32 cellular contexts compared by ENCODE assay signal in the genomic region with DNA sequence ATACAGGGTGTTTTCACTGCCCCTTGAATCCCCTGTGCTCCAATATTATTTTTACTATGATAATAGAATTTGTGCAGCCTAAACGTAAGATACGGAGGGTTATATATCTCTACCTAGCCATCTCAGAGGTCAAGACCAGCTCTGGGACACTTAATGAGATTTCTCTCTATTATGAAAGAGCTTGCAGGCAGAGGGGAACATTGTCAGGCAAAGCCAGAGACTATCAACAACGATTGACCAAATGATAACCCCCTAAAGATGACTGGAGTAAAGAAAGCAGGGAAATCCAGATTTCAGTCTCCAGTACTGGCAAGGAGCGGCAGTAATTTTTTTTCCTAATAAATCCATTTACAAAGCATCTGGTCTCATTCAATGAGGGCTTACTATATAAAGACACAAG. TPM values are rescaled to one million over a fixed set of nuclear protein-coding genes. Genes with fewer than 3 reads are reported as not detected.
"Had no signal": no experiment of that assay in that cellular context is flagged by ENCODE, and none has a peak within 500 bp of the region (broad histone marks: within the 10 kb centered on the region; RNA-seq: fewer than 3 reads in every experiment).

No MANE protein-coding gene starts in this region.

- H3K36me3 Mint-ChIP-seq: activated CD4-positive, alpha-beta memory T cell treated with anti-CD3 and anti-CD28 coated beads for 36 hours; activated CD8-positive, alpha-beta memory T cell treated with anti-CD3 and anti-CD28 coated beads, Interleukin-2, amount 10 ng/mL, durations not matched to agents 7 days and 5 days; activated naive CD8-positive, alpha-beta T cell had no signal

- DNase-seq: activated CD4-positive, alpha-beta memory T cell treated with anti-CD3 and anti-CD28 coated beads for 36 hours; activated CD4-positive, alpha-beta T cell treated with anti-CD3 and anti-CD28 coated beads for 36 hours; activated CD4-positive, alpha-beta T cell treated with anti-CD3 and anti-CD28 coated beads, Interleukin-2, amount 10 ng/mL, durations not matched to agents 24 days and 14 days; activated CD4-positive, CD25-positive, alpha-beta regulatory T cell; activated CD4-positive, CD25-positive, alpha-beta regulatory T cell treated with anti-CD3 and anti-CD28 coated beads, Interleukin-2, amount 50 U/mL, for 72 hours; activated CD8-positive, alpha-beta memory T cell treated with anti-CD3 and anti-CD28 coated beads, Interleukin-2, amount 10 ng/mL, durations not matched to agents 7 days and 5 days; activated CD8-positive, alpha-beta memory T cell treated with anti-CD3 and anti-CD28 coated beads, Interleukin-2, amount 50 U/mL, for 4 hours; activated CD8-positive, alpha-beta T cell treated with anti-CD3 and anti-CD28 coated beads, Interleukin-2, amount 10 ng/mL, durations not matched to agents 7 days and 5 days; activated gamma-delta T cell; activated naive CD4-positive, alpha-beta T cell; activated naive CD4-positive, alpha-beta T cell treated with anti-CD3 and anti-CD28 coated beads, Interleukin-2, amount 50 U/mL, for 16 hours; activated T-cell treated with anti-CD3 and anti-CD28 coated beads, Interleukin-2, amount 50 U/mL, for 1 hour; activated T-cell treated with anti-CD3 and anti-CD28 coated beads, Interleukin-2, amount 50 U/mL, for 48 hours; amniotic stem cell; anterior cingulate cortex; brain microvascular endothelial cell; dorsolateral prefrontal cortex; effector memory CD4-positive, alpha-beta T cell; endodermal cell; foreskin fibroblast; head of caudate nucleus; T-helper 2 cell had no signal

- ATAC-seq: activated CD4-positive, alpha-beta T cell treated with anti-CD3 and anti-CD28 coated beads for 36 hours; activated CD8-positive, alpha-beta memory T cell treated with anti-CD3 and anti-CD28 coated beads, Interleukin-2, amount 10 ng/mL, durations not matched to agents 7 days and 5 days; activated CD8-positive, alpha-beta T cell treated with anti-CD3 and anti-CD28 coated beads, Interleukin-2, amount 10 ng/mL, durations not matched to agents 7 days and 5 days; esophagus mucosa had no signal

- FAIRE-seq: astrocyte, bronchial epithelial cell, frontal cortex had no signal

- H3K27me3 ChIP-seq: brain microvascular endothelial cell, dorsolateral prefrontal cortex had no signal

- H3K4me1 Mint-ChIP-seq: activated CD4-positive, alpha-beta T cell treated with anti-CD3 and anti-CD28 coated beads for 36 hours; activated CD4-positive, alpha-beta T cell treated with anti-CD3 and anti-CD28 coated beads, Interleukin-2, amount 10 ng/mL, durations not matched to agents 24 days and 14 days; activated CD8-positive, alpha-beta memory T cell treated with anti-CD3 and anti-CD28 coated beads, Interleukin-2, amount 10 ng/mL, durations not matched to agents 7 days and 5 days; central memory CD8-positive, alpha-beta T cell had no signal

- H3K9me3 Mint-ChIP-seq: activated CD4-positive, alpha-beta memory T cell treated with anti-CD3 and anti-CD28 coated beads for 36 hours; activated CD4-positive, alpha-beta T cell treated with anti-CD3 and anti-CD28 coated beads, Interleukin-2, amount 10 ng/mL, durations not matched to agents 24 days and 14 days; endodermal cell had no signal

- H3K27ac ChIP-seq: brain microvascular endothelial cell, coronary artery, dorsolateral prefrontal cortex had no signal

- H3K36me3 ChIP-seq: brain microvascular endothelial cell had no signal

- H3K27ac Mint-ChIP-seq: activated CD4-positive, alpha-beta memory T cell treated with anti-CD3 and anti-CD28 coated beads for 36 hours; activated CD4-positive, alpha-beta T cell treated with anti-CD3 and anti-CD28 coated beads for 36 hours; activated CD4-positive, alpha-beta T cell treated with anti-CD3 and anti-CD28 coated beads, Interleukin-2, amount 10 ng/mL, durations not matched to agents 24 days and 14 days; activated CD8-positive, alpha-beta memory T cell treated with anti-CD3 and anti-CD28 coated beads, Interleukin-2, amount 10 ng/mL, durations not matched to agents 7 days and 5 days; activated CD8-positive, alpha-beta T cell treated with anti-CD3 and anti-CD28 coated beads, Interleukin-2, amount 10 ng/mL, durations not matched to agents 7 days and 5 days; activated naive CD8-positive, alpha-beta T cell; endodermal cell had no signal

- H3K27me3 Mint-ChIP-seq: activated CD8-positive, alpha-beta memory T cell treated with anti-CD3 and anti-CD28 coated beads, Interleukin-2, amount 10 ng/mL, durations not matched to agents 7 days and 5 days; activated naive CD8-positive, alpha-beta T cell; central memory CD8-positive, alpha-beta T cell; dendritic cell treated with granulocyte-macrophage colony-stimulating factor and Interleukin-4, amounts not matched to agents 40 ng/mL and 50 ng/mL, for 4 days had no signal

- H3K4me3 ChIP-seq: coronary artery, dorsolateral prefrontal cortex had no signal

- H3K4me3 Mint-ChIP-seq: activated CD4-positive, alpha-beta memory T cell treated with anti-CD3 and anti-CD28 coated beads for 36 hours; activated CD4-positive, alpha-beta T cell treated with anti-CD3 and anti-CD28 coated beads for 36 hours; activated CD4-positive, alpha-beta T cell treated with anti-CD3 and anti-CD28 coated beads, Interleukin-2, amount 10 ng/mL, durations not matched to agents 24 days and 14 days; activated CD8-positive, alpha-beta memory T cell treated with anti-CD3 and anti-CD28 coated beads, Interleukin-2, amount 10 ng/mL, durations not matched to agents 7 days and 5 days; activated CD8-positive, alpha-beta T cell treated with anti-CD3 and anti-CD28 coated beads, Interleukin-2, amount 10 ng/mL, durations not matched to agents 7 days and 5 days; activated naive CD8-positive, alpha-beta T cell; central memory CD8-positive, alpha-beta T cell; dendritic cell treated with granulocyte-macrophage colony-stimulating factor and Interleukin-4, amounts not matched to agents 40 ng/mL and 50 ng/mL, for 4 days; endodermal cell had no signal

RNA-seq across cellular contexts. Expression of a gene that starts 59.8 kb away (rescaled TPM):
- total RNA-seq: activated CD4-positive, alpha-beta memory T cell treated with anti-CD3 and anti-CD28 coated beads for 36 hours; activated CD4-positive, alpha-beta T cell treated with anti-CD3 and anti-CD28 coated beads for 36 hours; activated CD4-positive, alpha-beta T cell treated with anti-CD3 and anti-CD28 coated beads, Interleukin-2, amount 10 ng/mL, durations not matched to agents 24 days and 14 days; activated CD8-positive, alpha-beta memory T cell treated with anti-CD3 and anti-CD28 coated beads for 36 hours; activated CD8-positive, alpha-beta memory T cell treated with anti-CD3 and anti-CD28 coated beads, Interleukin-2, amount 10 ng/mL, durations not matched to agents 7 days and 5 days; activated CD8-positive, alpha-beta T cell treated with anti-CD3 and anti-CD28 coated beads, Interleukin-2, amount 10 ng/mL, durations not matched to agents 7 days and 5 days; T-helper 1 cell treated with Interleukin-12 subunit alpha and Interleukin-12 subunit beta and Interleukin-4 antibody, amounts not matched to agents 30 ng/mL and 1 ng/mL, for 36 hours had no signal
